In genomic region chr9:108049026-108049591, GRCh38 we compare ENCODE assay signal across 11 cellular contexts.
DNase-seq lines count a peak whose midpoint lies in the region; ATAC-seq and TF ChIP-seq lines count a peak whose summit lies in the region.
"Had no signal": no experiment of that assay in that cellular context is flagged by ENCODE, and none has a peak within 500 bp of the region (broad histone marks: within the 10 kb centered on the region; RNA-seq: fewer than 3 reads in every experiment).

No MANE protein-coding gene starts in this region.

- no peaks in the 10 kb centered on the region for H4K20me1 ChIP-seq in PC-3 (ENCODE audit: low read length)

- no peaks in the 10 kb centered on the region for H3K9me2 ChIP-seq in PC-3 (replicated peaks; ENCODE audit: low read length)

- H3K9ac ChIP-seq in PC-3 (ENCODE audit: low read length) = peak overlapping the region; percentile 40

- H3K36me3 ChIP-seq in PC-3 (ENCODE audit: low read depth, low read length) = no peaks in the 10 kb centered on the region
- H3K36me3 ChIP-seq: cardiac muscle cell, ovary had no signal

- peak; percentile 95 for DNase-seq in EL
- DNase-seq in PC-3 = peak; percentile 94
- peak; percentile 35 to 80 for DNase-seq in dermis microvascular lymphatic vessel endothelial cell (ENCODE audit: low read depth in 2 of 2)
- peak; percentile 84 for DNase-seq in myocyte (ENCODE audit: low read depth)
- DNase-seq in COR-L47 (lab: John Stamatoyannopoulos, UW) = no peak
- no peak for DNase-seq in activated gamma-delta T cell treated with Interleukin-2 at 50 U/mL for 16 hours
- DNase-seq in activated naive CD4-positive, alpha-beta T cell (lab: John Stamatoyannopoulos, UW) = no peak
- DNase-seq in Right ventricle myocardium superior = no peak
- DNase-seq: NCI-H2081 treated with DMSO at 0.1 percent for 48 hours, ovary had no signal

- TF ChIP-seq CTCF in PC-3 (conservative IDR thresholded peaks at IDR 0.05; ENCODE audit: low read depth, low read length) = no peak

- H3K27me3 ChIP-seq in PC-3 (ENCODE audit: low read length) = no peaks in the 10 kb centered on the region
- H3K27me3 ChIP-seq: cardiac muscle cell, ovary had no signal

- H3K9me3 ChIP-seq in PC-3 (ENCODE audit: low read length) = 0 out of 2 replicates have a peak, but pooled peaks cover 5% of the 10 kb centered on the region
- H3K9me3 ChIP-seq: ovary had no signal

- intact Hi-C loops in PC-3 (cut with micrococcal nuclease) (loop anchor here (5.0 kb wide), 1 partner anchor 567 kb away; no protein-coding TSS in a partner anchor), Right ventricle myocardium superior (cut with DNase I) (no loop called here)

- peaks cover 34% of the 10 kb centered on the region for H3K4me1 ChIP-seq in PC-3 (ENCODE audit: insufficient read depth, low read length)

- peak overlapping the region; percentile 52 for H3K4me2 ChIP-seq in PC-3 (ENCODE audit: low read length)

- POLR2A ChIA-PET in PC-3 (lab: Charles Lee; ENCODE audit: unreplicated experiment) = interaction anchor here (0.6 kb wide), 1 partner anchor 565 kb away, joined by 3 read pairs; no protein-coding TSS in a partner anchor

- no peak overlapping the region for H3K4me3 ChIP-seq in PC-3 (ENCODE audit: low read length)
- H3K4me3 ChIP-seq: cardiac muscle cell, ovary had no signal

- peak overlapping the region; percentile 79 for H3K27ac ChIP-seq in PC-3 (ENCODE audit: low read length)
- H3K27ac ChIP-seq: cardiac muscle cell, ovary had no signal

- H2AFZ ChIP-seq in PC-3 (ENCODE audit: low read length) = no peak overlapping the region

- no peaks in the 10 kb centered on the region for H3K79me2 ChIP-seq in PC-3 (ENCODE audit: low read length)

- H3F3A ChIP-seq in PC-3 (ENCODE audit: low read length, unreplicated experiment) = no peaks in the 10 kb centered on the region

- peak; percentile 88 for ATAC-seq in PC-3
- no peak for ATAC-seq in Right ventricle myocardium superior (ENCODE audit: poor library complexity)

- CTCF ChIA-PET in PC-3 (lab: Charles Lee) = interaction anchor here (0.5 kb wide), 1 partner anchor 226 kb away, joined by 3 read pairs; no protein-coding TSS in a partner anchor

- BruUV-seq in PC-3 (replicated peaks; lab: Mats Ljungman, UMichigan) = no TSS peak

Comparison
In these comparisons a context has a peak if more than half of its experiments do, and no peak if none do; other contexts are left out.
1. DNase-seq: peak in EL (single experiment), PC-3 (single experiment), dermis microvascular lymphatic vessel endothelial cell (2 of 2) and myocyte (single experiment); none in COR-L47 (single experiment), activated gamma-delta T cell treated with Interleukin-2 at 50 U/mL for 16 hours (single experiment), activated naive CD4-positive, alpha-beta T cell (0 of 4) and Right ventricle myocardium superior (single experiment).